Comparison of ENCODE assay signal across 1 cellular context in the genomic region with DNA sequence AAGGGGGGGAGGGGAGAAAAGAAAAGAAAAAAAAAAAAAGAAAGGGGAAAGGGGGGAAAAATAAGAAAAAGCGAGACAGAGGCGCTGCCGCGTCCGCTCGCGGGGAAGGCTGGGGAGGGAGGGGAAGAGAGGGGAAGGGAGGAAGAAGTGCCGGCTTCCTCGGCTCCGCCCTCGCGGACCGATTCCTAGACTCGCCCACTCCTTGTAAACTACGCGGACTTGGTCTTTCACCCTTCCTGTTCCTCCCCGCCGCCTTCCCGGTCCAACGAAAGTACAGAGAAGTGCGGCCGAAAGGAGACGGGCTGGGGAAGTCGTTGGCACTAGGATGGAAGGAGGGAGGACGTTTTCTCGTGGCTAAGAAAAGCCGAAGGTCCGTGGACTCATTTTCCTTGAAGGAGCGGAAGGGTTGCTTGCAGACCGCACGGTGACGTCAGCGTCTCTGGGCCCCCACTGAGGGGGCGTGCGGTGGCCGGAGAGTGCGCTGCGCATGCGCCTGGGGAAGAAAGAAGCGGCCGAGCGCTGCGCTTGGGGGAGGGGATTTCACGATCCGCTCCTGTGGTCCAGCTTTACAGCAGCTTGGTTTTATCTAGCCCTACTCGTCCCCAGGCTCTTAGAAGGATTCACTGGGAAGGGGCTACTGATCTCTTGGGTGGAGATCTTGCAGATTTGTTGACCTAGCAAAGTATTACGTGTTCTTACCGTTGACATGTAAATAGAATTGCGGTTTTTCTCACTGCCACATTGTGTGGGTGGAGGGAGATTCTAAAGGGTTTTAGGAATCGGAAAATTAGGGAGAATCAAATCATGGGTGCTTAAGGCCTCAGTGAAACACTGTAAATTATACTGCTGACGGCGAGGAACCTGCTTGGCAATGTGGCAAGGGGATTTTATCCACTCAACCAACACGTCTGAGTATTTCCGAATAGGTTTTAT.
A peak's percentile ranks its signal among the peaks of the same experiment; 100 is the strongest.
TF ChIP-seq lines count a peak whose summit lies in the region.

A gene with protein sequence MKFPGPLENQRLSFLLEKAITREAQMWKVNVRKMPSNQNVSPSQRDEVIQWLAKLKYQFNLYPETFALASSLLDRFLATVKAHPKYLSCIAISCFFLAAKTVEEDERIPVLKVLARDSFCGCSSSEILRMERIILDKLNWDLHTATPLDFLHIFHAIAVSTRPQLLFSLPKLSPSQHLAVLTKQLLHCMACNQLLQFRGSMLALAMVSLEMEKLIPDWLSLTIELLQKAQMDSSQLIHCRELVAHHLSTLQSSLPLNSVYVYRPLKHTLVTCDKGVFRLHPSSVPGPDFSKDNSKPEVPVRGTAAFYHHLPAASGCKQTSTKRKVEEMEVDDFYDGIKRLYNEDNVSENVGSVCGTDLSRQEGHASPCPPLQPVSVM (minus strand): TSS at position 121 of the 933 bp plus-strand sequence. CDS start 9,627 bp downstream, outside the sequence.

TF ChIP-seq in HepG2, 621 proteins besides CTCF, POLR2A, EP300 and RAD21 (continued from another document and continues in another):
- TF ChIP-seq TBP (CRISPR knock-in tag; IDR thresholded peaks at IDR 0.05) (no peak), ZNF446 (CRISPR knock-in tag; IDR thresholded peaks at IDR 0.05) (no peak), ZBTB8A (CRISPR knock-in tag; IDR thresholded peaks at IDR 0.05; ENCODE audit: borderline replicate concordance, low read depth) (no peak; the same call in 1 of the 2 replicates), SMAD1 (CRISPR knock-in tag; IDR thresholded peaks at IDR 0.05; ENCODE audit: borderline replicate concordance, low read depth) (peak; percentile 76; the same call in 1 of the 2 replicates), MAZ (IDR thresholded peaks at IDR 0.05; ENCODE audit: borderline replicate concordance, low read depth, low read length) (peak; percentile 96), MAZ (CRISPR knock-in tag; IDR thresholded peaks at IDR 0.05; ENCODE audit: low read depth) (peak; percentile 97), ZKSCAN8 (CRISPR knock-in tag; IDR thresholded peaks at IDR 0.05; ENCODE audit: borderline replicate concordance) (no peak), SIX1 (CRISPR knock-in tag; IDR thresholded peaks at IDR 0.05; ENCODE audit: borderline replicate concordance) (no peak; the same call in 1 of the 2 replicates), GZF1 (CRISPR knock-in tag; IDR thresholded peaks at IDR 0.05) (no peak), SOX13 (IDR thresholded peaks at IDR 0.05) (0 out of 2 replicates have a peak, but pooled peaks have one; percentile 15), SOX13 (CRISPR knock-in tag; conservative IDR thresholded peaks at IDR 0.05 in 1 of 2, IDR thresholded peaks at IDR 0.05 in 1 of 2) (0 out of 4 replicates have a peak, but pooled peaks of 1 of the 2 experiments have one; percentile 21), KDM3A (CRISPR knock-in tag; IDR thresholded peaks at IDR 0.05; ENCODE audit: low read depth) (0 out of 2 replicates have a peak, but pooled peaks have one; percentile 64), MXI1 (IDR thresholded peaks at IDR 0.05; ENCODE audit: borderline replicate concordance, low read depth, low read length) (peak; percentile 38; the same call in 1 of the 3 replicates), RARA (CRISPR knock-in tag; IDR thresholded peaks at IDR 0.05) (no peak), NFKB2 (CRISPR knock-in tag; IDR thresholded peaks at IDR 0.05; ENCODE audit: borderline replicate concordance) (peak; percentile 87; the same call in 1 of the 2 replicates), ZNF468 (CRISPR knock-in tag; IDR thresholded peaks at IDR 0.05) (no peak), TP53 (CRISPR knock-in tag; conservative IDR thresholded peaks at IDR 0.05) (no peak), NFYB (CRISPR knock-in tag; IDR thresholded peaks at IDR 0.05) (peak; percentile 26; the same call in 1 of the 2 replicates), ATF7-NPFF (CRISPR knock-in tag; IDR thresholded peaks at IDR 0.05; ENCODE audit: low read depth) (0 out of 2 replicates have a peak, but pooled peaks have one; percentile 65), POGZ (CRISPR knock-in tag; IDR thresholded peaks at IDR 0.05) (peak; percentile 97), AGO2 (optimal IDR thresholded peaks at IDR 0.05; ENCODE audit: low read depth, low read length) (no peak), ZNF674 (CRISPR knock-in tag; IDR thresholded peaks at IDR 0.05; ENCODE audit: low read depth) (no peak), ZNF501 (CRISPR knock-in tag; IDR thresholded peaks at IDR 0.05) (peak; percentile 96), MYC (CRISPR knock-in tag; IDR thresholded peaks at IDR 0.05; ENCODE audit: borderline replicate concordance) (peak; percentile 87; the same call in 1 of the 2 replicates), HOXD1 (CRISPR knock-in tag; IDR thresholded peaks at IDR 0.05) (peak; percentile 44; the same call in 1 of the 2 replicates), HNF4G (IDR thresholded peaks at IDR 0.05; ENCODE audit: borderline replicate concordance, low read depth, low read length) (no peak), HNF4G (CRISPR knock-in tag; IDR thresholded peaks at IDR 0.05; ENCODE audit: borderline replicate concordance, low read depth) (no peak; the same call in 1 of the 2 replicates), FOSL2 (CRISPR knock-in tag; IDR thresholded peaks at IDR 0.05) (peak; percentile 84), ZNF180 (CRISPR knock-in tag; IDR thresholded peaks at IDR 0.05; ENCODE audit: borderline replicate concordance, low read depth) (no peak), ZNF251 (CRISPR knock-in tag; IDR thresholded peaks at IDR 0.05) (no peak), MAF1 (CRISPR knock-in tag; IDR thresholded peaks at IDR 0.05; ENCODE audit: borderline replicate concordance) (no peak), ZNF331 (CRISPR knock-in tag; IDR thresholded peaks at IDR 0.05) (peak; percentile 74)
- TF ChIP-seq, protein P1, sequence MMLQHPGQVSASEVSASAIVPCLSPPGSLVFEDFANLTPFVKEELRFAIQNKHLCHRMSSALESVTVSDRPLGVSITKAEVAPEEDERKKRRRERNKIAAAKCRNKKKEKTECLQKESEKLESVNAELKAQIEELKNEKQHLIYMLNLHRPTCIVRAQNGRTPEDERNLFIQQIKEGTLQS (CRISPR knock-in tag; IDR thresholded peaks at IDR 0.05) = peak; percentile 97
- TF ChIP-seq, protein P2, sequence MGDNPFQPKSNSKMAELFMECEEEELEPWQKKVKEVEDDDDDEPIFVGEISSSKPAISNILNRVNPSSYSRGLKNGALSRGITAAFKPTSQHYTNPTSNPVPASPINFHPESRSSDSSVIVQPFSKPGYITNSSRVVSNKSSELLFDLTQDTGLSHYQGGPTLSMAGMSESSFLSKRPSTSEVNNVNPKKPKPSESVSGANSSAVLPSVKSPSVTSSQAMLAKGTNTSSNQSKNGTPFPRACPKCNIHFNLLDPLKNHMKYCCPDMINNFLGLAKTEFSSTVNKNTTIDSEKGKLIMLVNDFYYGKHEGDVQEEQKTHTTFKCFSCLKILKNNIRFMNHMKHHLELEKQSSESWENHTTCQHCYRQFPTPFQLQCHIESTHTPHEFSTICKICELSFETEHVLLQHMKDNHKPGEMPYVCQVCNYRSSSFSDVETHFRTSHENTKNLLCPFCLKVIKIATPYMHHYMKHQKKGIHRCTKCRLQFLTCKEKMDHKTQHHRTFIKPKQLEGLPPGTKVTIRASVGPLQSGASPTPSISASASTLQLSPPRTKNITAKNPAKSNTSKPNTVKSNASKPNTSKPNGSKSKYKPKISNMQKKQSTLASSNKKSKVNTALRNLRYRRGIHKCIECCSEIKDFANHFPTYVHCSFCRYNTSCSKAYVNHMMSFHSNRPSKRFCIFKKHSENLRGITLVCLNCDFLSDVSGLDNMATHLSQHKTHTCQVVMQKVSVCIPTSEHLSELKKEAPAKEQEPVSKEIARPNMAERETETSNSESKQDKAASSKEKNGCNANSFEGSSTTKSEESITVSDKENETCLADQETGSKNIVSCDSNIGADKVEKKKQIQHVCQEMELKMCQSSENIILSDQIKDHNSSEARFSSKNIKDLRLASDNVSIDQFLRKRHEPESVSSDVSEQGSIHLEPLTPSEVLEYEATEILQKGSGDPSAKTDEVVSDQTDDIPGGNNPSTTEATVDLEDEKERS (CRISPR knock-in tag; IDR thresholded peaks at IDR 0.05) = no peak
- TF ChIP-seq, protein P3, sequence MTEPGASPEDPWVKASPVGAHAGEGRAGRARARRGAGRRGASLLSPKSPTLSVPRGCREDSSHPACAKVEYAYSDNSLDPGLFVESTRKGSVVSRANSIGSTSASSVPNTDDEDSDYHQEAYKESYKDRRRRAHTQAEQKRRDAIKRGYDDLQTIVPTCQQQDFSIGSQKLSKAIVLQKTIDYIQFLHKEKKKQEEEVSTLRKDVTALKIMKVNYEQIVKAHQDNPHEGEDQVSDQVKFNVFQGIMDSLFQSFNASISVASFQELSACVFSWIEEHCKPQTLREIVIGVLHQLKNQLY (CRISPR knock-in tag; IDR thresholded peaks at IDR 0.05) = no peak
- TF ChIP-seq, protein P4, sequence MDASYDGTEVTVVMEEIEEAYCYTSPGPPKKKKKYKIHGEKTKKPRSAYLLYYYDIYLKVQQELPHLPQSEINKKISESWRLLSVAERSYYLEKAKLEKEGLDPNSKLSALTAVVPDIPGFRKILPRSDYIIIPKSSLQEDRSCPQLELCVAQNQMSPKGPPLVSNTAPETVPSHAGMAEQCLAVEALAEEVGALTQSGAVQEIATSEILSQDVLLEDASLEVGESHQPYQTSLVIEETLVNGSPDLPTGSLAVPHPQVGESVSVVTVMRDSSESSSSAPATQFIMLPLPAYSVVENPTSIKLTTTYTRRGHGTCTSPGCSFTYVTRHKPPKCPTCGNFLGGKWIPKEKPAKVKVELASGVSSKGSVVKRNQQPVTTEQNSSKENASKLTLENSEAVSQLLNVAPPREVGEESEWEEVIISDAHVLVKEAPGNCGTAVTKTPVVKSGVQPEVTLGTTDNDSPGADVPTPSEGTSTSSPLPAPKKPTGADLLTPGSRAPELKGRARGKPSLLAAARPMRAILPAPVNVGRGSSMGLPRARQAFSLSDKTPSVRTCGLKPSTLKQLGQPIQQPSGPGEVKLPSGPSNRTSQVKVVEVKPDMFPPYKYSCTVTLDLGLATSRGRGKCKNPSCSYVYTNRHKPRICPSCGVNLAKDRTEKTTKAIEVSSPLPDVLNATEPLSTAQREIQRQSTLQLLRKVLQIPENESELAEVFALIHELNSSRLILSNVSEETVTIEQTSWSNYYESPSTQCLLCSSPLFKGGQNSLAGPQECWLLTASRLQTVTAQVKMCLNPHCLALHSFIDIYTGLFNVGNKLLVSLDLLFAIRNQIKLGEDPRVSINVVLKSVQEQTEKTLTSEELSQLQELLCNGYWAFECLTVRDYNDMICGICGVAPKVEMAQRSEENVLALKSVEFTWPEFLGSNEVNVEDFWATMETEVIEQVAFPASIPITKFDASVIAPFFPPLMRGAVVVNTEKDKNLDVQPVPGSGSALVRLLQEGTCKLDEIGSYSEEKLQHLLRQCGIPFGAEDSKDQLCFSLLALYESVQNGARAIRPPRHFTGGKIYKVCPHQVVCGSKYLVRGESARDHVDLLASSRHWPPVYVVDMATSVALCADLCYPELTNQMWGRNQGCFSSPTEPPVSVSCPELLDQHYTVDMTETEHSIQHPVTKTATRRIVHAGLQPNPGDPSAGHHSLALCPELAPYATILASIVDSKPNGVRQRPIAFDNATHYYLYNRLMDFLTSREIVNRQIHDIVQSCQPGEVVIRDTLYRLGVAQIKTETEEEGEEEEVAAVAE (CRISPR knock-in tag; IDR thresholded peaks at IDR 0.05; ENCODE audit: borderline replicate concordance) = no peak
- TF ChIP-seq, protein P5, sequence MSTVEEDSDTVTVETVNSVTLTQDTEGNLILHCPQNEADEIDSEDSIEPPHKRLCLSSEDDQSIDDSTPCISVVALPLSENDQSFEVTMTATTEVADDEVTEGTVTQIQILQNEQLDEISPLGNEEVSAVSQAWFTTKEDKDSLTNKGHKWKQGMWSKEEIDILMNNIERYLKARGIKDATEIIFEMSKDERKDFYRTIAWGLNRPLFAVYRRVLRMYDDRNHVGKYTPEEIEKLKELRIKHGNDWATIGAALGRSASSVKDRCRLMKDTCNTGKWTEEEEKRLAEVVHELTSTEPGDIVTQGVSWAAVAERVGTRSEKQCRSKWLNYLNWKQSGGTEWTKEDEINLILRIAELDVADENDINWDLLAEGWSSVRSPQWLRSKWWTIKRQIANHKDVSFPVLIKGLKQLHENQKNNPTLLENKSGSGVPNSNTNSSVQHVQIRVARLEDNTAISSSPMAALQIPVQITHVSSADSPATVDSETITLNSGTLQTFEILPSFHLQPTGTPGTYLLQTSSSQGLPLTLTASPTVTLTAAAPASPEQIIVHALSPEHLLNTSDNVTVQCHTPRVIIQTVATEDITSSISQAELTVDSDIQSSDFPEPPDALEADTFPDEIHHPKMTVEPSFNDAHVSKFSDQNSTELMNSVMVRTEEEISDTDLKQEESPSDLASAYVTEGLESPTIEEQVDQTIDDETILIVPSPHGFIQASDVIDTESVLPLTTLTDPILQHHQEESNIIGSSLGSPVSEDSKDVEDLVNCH (CRISPR knock-in tag; IDR thresholded peaks at IDR 0.05) = no peak
- TF ChIP-seq, protein P6, sequence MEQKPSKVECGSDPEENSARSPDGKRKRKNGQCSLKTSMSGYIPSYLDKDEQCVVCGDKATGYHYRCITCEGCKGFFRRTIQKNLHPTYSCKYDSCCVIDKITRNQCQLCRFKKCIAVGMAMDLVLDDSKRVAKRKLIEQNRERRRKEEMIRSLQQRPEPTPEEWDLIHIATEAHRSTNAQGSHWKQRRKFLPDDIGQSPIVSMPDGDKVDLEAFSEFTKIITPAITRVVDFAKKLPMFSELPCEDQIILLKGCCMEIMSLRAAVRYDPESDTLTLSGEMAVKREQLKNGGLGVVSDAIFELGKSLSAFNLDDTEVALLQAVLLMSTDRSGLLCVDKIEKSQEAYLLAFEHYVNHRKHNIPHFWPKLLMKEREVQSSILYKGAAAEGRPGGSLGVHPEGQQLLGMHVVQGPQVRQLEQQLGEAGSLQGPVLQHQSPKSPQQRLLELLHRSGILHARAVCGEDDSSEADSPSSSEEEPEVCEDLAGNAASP (CRISPR knock-in tag; IDR thresholded peaks at IDR 0.05; ENCODE audit: borderline replicate concordance) = peak; percentile 82
- TF ChIP-seq, protein P7, sequence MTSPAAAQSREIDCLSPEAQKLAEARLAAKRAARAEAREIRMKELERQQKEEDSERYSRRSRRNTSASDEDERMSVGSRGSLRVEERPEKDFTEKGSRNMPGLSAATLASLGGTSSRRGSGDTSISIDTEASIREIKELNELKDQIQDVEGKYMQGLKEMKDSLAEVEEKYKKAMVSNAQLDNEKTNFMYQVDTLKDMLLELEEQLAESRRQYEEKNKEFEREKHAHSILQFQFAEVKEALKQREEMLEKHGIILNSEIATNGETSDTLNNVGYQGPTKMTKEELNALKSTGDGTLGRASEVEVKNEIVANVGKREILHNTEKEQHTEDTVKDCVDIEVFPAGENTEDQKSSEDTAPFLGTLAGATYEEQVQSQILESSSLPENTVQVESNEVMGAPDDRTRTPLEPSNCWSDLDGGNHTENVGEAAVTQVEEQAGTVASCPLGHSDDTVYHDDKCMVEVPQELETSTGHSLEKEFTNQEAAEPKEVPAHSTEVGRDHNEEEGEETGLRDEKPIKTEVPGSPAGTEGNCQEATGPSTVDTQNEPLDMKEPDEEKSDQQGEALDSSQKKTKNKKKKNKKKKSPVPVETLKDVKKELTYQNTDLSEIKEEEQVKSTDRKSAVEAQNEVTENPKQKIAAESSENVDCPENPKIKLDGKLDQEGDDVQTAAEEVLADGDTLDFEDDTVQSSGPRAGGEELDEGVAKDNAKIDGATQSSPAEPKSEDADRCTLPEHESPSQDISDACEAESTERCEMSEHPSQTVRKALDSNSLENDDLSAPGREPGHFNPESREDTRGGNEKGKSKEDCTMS (CRISPR knock-in tag; conservative IDR thresholded peaks at IDR 0.05) = no peak
- TF ChIP-seq, protein P8, sequence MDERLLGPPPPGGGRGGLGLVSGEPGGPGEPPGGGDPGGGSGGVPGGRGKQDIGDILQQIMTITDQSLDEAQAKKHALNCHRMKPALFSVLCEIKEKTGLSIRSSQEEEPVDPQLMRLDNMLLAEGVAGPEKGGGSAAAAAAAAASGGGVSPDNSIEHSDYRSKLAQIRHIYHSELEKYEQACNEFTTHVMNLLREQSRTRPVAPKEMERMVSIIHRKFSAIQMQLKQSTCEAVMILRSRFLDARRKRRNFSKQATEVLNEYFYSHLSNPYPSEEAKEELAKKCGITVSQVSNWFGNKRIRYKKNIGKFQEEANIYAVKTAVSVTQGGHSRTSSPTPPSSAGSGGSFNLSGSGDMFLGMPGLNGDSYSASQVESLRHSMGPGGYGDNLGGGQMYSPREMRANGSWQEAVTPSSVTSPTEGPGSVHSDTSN (CRISPR knock-in tag; IDR thresholded peaks at IDR 0.05) = no peak
